In the genomic region with DNA sequence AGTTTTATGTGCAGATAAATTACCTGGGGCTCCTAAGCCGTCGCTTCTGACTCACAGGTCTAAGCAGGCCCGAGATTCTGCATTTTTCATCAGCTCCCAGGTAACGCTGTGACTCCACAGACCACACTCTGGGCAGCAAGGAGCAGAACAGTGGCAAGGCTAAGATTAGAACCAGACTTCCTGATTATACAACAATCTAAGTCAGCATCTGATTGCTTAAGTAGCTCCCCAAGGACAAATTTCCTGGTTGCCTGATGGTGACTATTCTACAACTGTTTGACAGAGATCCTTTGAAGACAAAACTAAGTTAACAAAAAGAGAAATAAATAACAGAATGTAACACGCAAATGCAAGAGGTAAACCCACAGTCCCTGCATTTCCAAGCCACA, we compare ENCODE assay signal across 10 cellular contexts.
DNase-seq lines count a peak whose midpoint lies in the region; ATAC-seq, FAIRE-seq and TF ChIP-seq lines count a peak whose summit lies in the region.
"Had no signal": no experiment of that assay in that cellular context is flagged by ENCODE, and none has a peak within 500 bp of the region (broad histone marks: within the 10 kb centered on the region; RNA-seq: fewer than 3 reads in every experiment).

No MANE protein-coding gene starts in this region.

- ATAC-seq in left lung, result peak; percentile 70
- ATAC-seq in GM19455 (IDR thresholded peaks at IDR 0.05; ENCODE audit: unreplicated experiment), result no peak
- no peak for ATAC-seq in HG02571 (IDR thresholded peaks at IDR 0.05; ENCODE audit: unreplicated experiment)
- ATAC-seq: stimulated activated memory B cell treated with anti-CD40 and anti-IgM and Interleukin-4, amounts not matched to agents 10 μg/mL and 1 μg/mL and 100 μg/mL, for 72 hours had no signal

- intact Hi-C loops in left lung (cut with DNase I), result no loop called here
- intact Hi-C loops in tibial artery (cut with DNase I; ENCODE audit: low total_unique reads), result no loop called here

- H3K27ac ChIP-seq in left lung (peak overlapping the region; percentile 69 to 71), tibial artery (peak overlapping the region; percentile 70 to 74)

- peaks cover 3% of the 10 kb centered on the region for H3K36me3 ChIP-seq in bronchial epithelial cell (ENCODE audit: control insufficient read depth, insufficient read depth, low read length)
- peaks cover 0 to 3% of the 10 kb centered on the region in 2 donors for H3K36me3 ChIP-seq in left lung
- peaks cover under 1 to 5% (median 2%) of the 10 kb centered on the region in 3 donors for H3K36me3 ChIP-seq in tibial artery

- no peaks in the 10 kb centered on the region for H3K9me3 ChIP-seq in left lung
- no peaks in the 10 kb centered on the region for H3K9me3 ChIP-seq in tibial artery

- H3K27me3 ChIP-seq in bronchial epithelial cell (ENCODE audit: control insufficient read depth, insufficient read depth, low read length), result no peaks in the 10 kb centered on the region
- no peaks in the 10 kb centered on the region for H3K27me3 ChIP-seq in left lung
- no peaks in the 10 kb centered on the region for H3K27me3 ChIP-seq in tibial artery

- TF ChIP-seq CTCF in bronchial epithelial cell (IDR thresholded peaks at IDR 0.05; ENCODE audit: insufficient read depth, low read length, severe bottlenecking) (no peak), left lung (IDR thresholded peaks at IDR 0.05) (no peak), tibial artery (IDR thresholded peaks at IDR 0.05) (no peak)

- H3K4me1 ChIP-seq in left lung, result peaks cover 36 to 73% of the 10 kb centered on the region in 2 donors
- H3K4me1 ChIP-seq in tibial artery, result peaks cover 5 to 88% (median 55%) of the 10 kb centered on the region in 4 donors

- in situ Hi-C loops in KBM-7 (cut with MboI; ENCODE audit: low pct_unique_long_range_greater_than_20kb, low sequenced_read_pairs), result no loop called here

- FAIRE-seq in bronchial epithelial cell (lab: Jason Lieb, UNC), result no peak

- no peak overlapping the region for H3K4me3 ChIP-seq in bronchial epithelial cell (ENCODE audit: low read depth, low read length)
- H3K4me3 ChIP-seq in left lung, result no peak overlapping the region
- H3K4me3 ChIP-seq in tibial artery, result peak overlapping the region in 1 of 2 donors; percentile 0
- H3K4me3 ChIP-seq: lung had no signal

- DNase-seq in KBM-7, result peak; percentile 48
- DNase-seq in bronchial epithelial cell (ENCODE audit: low read depth), result peak; percentile 92
- DNase-seq in left lung, result no peak
- peak; percentile 55 to 69 for DNase-seq in tibial artery
- DNase-seq in SIG-M5 treated with dmso at 0.1 percent for 504 hours (lab: John Stamatoyannopoulos, UW; ENCODE audit: unreplicated experiment), result no peak
- DNase-seq: NCI-H1930 had no signal

Comparison
In these comparisons a context has a peak if more than half of its experiments do, and no peak if none do; other contexts are left out.
1. DNase-seq: peak in KBM-7 (single experiment), bronchial epithelial cell (single experiment) and tibial artery (2 of 2); none in left lung (0 of 2) and SIG-M5 treated with dmso at 0.1 percent for 504 hours (single experiment).